Comparison of ENCODE assay signal across 1 cellular context in the genomic region with DNA sequence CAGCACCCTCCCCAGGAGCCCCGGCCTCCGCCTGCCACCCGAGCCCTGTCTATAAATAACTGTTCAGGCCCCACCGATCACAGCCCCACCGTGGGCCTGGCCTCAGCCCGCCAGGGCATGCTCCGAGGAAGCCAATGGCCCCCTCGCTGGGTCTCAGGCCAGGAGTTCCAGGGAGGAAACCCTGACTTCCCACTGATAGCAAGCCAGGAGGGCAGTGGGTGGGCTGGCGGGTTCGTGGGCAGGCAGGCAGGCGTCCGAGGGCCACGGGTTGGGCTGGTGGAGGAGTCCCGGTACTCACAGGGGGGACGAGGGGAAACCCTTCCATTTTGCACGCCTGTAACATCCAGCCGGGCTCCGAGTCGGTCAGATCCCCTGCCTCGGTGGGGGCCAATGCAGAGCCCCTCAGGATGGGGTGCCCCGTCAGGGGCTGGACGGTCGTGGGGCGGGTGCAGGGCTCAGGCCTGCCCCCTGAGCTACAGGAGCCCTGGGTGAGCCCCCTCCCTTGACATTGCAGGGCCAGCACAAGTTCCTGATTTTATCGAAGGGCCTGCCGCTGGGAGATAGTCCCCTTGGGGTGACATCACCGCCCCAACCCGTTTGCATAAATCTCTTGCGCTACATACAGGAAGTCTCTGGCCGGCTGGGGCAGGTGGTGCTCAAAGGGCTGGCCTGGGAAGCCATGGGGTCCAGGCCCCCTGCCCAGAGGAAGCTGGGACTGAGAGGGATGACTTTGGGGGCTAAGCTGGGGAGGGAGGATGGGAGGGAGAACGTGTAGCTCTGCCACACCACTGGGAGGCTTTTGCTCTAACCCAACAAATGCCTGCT.
A peak's percentile ranks its signal among the peaks of the same experiment; 100 is the strongest.
TF ChIP-seq lines count a peak whose summit lies in the region.

A gene (minus strand): TSS at position 537 of the 825 bp plus-strand sequence. CDS start 194 bp downstream, at position 343.

TF ChIP-seq in K562, 482 proteins besides CTCF, POLR2A, EP300 and RAD21 (continued from another document and continues in another):
- TF ChIP-seq, protein P1, sequence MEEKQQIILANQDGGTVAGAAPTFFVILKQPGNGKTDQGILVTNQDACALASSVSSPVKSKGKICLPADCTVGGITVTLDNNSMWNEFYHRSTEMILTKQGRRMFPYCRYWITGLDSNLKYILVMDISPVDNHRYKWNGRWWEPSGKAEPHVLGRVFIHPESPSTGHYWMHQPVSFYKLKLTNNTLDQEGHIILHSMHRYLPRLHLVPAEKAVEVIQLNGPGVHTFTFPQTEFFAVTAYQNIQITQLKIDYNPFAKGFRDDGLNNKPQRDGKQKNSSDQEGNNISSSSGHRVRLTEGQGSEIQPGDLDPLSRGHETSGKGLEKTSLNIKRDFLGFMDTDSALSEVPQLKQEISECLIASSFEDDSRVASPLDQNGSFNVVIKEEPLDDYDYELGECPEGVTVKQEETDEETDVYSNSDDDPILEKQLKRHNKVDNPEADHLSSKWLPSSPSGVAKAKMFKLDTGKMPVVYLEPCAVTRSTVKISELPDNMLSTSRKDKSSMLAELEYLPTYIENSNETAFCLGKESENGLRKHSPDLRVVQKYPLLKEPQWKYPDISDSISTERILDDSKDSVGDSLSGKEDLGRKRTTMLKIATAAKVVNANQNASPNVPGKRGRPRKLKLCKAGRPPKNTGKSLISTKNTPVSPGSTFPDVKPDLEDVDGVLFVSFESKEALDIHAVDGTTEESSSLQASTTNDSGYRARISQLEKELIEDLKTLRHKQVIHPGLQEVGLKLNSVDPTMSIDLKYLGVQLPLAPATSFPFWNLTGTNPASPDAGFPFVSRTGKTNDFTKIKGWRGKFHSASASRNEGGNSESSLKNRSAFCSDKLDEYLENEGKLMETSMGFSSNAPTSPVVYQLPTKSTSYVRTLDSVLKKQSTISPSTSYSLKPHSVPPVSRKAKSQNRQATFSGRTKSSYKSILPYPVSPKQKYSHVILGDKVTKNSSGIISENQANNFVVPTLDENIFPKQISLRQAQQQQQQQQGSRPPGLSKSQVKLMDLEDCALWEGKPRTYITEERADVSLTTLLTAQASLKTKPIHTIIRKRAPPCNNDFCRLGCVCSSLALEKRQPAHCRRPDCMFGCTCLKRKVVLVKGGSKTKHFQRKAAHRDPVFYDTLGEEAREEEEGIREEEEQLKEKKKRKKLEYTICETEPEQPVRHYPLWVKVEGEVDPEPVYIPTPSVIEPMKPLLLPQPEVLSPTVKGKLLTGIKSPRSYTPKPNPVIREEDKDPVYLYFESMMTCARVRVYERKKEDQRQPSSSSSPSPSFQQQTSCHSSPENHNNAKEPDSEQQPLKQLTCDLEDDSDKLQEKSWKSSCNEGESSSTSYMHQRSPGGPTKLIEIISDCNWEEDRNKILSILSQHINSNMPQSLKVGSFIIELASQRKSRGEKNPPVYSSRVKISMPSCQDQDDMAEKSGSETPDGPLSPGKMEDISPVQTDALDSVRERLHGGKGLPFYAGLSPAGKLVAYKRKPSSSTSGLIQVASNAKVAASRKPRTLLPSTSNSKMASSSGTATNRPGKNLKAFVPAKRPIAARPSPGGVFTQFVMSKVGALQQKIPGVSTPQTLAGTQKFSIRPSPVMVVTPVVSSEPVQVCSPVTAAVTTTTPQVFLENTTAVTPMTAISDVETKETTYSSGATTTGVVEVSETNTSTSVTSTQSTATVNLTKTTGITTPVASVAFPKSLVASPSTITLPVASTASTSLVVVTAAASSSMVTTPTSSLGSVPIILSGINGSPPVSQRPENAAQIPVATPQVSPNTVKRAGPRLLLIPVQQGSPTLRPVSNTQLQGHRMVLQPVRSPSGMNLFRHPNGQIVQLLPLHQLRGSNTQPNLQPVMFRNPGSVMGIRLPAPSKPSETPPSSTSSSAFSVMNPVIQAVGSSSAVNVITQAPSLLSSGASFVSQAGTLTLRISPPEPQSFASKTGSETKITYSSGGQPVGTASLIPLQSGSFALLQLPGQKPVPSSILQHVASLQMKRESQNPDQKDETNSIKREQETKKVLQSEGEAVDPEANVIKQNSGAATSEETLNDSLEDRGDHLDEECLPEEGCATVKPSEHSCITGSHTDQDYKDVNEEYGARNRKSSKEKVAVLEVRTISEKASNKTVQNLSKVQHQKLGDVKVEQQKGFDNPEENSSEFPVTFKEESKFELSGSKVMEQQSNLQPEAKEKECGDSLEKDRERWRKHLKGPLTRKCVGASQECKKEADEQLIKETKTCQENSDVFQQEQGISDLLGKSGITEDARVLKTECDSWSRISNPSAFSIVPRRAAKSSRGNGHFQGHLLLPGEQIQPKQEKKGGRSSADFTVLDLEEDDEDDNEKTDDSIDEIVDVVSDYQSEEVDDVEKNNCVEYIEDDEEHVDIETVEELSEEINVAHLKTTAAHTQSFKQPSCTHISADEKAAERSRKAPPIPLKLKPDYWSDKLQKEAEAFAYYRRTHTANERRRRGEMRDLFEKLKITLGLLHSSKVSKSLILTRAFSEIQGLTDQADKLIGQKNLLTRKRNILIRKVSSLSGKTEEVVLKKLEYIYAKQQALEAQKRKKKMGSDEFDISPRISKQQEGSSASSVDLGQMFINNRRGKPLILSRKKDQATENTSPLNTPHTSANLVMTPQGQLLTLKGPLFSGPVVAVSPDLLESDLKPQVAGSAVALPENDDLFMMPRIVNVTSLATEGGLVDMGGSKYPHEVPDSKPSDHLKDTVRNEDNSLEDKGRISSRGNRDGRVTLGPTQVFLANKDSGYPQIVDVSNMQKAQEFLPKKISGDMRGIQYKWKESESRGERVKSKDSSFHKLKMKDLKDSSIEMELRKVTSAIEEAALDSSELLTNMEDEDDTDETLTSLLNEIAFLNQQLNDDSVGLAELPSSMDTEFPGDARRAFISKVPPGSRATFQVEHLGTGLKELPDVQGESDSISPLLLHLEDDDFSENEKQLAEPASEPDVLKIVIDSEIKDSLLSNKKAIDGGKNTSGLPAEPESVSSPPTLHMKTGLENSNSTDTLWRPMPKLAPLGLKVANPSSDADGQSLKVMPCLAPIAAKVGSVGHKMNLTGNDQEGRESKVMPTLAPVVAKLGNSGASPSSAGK (IDR thresholded peaks at IDR 0.05), result peak; percentile 68
- TF ChIP-seq, protein P2, sequence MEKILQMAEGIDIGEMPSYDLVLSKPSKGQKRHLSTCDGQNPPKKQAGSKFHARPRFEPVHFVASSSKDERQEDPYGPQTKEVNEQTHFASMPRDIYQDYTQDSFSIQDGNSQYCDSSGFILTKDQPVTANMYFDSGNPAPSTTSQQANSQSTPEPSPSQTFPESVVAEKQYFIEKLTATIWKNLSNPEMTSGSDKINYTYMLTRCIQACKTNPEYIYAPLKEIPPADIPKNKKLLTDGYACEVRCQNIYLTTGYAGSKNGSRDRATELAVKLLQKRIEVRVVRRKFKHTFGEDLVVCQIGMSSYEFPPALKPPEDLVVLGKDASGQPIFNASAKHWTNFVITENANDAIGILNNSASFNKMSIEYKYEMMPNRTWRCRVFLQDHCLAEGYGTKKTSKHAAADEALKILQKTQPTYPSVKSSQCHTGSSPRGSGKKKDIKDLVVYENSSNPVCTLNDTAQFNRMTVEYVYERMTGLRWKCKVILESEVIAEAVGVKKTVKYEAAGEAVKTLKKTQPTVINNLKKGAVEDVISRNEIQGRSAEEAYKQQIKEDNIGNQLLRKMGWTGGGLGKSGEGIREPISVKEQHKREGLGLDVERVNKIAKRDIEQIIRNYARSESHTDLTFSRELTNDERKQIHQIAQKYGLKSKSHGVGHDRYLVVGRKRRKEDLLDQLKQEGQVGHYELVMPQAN (IDR thresholded peaks at IDR 0.05; ENCODE audit: borderline replicate concordance), result no peak
- TF ChIP-seq TAF9B (IDR thresholded peaks at IDR 0.05; ENCODE audit: partially characterized antibody) (no peak), MBD2 (IDR thresholded peaks at IDR 0.05; ENCODE audit: borderline replicate concordance, low read depth) (peak; percentile 71), LCOR (CRISPR knock-in tag; IDR thresholded peaks at IDR 0.05) (0 out of 2 replicates have a peak, but pooled peaks have one; percentile 56), CSDE1 (IDR thresholded peaks at IDR 0.05) (no peak)
- TF ChIP-seq, protein P3, sequence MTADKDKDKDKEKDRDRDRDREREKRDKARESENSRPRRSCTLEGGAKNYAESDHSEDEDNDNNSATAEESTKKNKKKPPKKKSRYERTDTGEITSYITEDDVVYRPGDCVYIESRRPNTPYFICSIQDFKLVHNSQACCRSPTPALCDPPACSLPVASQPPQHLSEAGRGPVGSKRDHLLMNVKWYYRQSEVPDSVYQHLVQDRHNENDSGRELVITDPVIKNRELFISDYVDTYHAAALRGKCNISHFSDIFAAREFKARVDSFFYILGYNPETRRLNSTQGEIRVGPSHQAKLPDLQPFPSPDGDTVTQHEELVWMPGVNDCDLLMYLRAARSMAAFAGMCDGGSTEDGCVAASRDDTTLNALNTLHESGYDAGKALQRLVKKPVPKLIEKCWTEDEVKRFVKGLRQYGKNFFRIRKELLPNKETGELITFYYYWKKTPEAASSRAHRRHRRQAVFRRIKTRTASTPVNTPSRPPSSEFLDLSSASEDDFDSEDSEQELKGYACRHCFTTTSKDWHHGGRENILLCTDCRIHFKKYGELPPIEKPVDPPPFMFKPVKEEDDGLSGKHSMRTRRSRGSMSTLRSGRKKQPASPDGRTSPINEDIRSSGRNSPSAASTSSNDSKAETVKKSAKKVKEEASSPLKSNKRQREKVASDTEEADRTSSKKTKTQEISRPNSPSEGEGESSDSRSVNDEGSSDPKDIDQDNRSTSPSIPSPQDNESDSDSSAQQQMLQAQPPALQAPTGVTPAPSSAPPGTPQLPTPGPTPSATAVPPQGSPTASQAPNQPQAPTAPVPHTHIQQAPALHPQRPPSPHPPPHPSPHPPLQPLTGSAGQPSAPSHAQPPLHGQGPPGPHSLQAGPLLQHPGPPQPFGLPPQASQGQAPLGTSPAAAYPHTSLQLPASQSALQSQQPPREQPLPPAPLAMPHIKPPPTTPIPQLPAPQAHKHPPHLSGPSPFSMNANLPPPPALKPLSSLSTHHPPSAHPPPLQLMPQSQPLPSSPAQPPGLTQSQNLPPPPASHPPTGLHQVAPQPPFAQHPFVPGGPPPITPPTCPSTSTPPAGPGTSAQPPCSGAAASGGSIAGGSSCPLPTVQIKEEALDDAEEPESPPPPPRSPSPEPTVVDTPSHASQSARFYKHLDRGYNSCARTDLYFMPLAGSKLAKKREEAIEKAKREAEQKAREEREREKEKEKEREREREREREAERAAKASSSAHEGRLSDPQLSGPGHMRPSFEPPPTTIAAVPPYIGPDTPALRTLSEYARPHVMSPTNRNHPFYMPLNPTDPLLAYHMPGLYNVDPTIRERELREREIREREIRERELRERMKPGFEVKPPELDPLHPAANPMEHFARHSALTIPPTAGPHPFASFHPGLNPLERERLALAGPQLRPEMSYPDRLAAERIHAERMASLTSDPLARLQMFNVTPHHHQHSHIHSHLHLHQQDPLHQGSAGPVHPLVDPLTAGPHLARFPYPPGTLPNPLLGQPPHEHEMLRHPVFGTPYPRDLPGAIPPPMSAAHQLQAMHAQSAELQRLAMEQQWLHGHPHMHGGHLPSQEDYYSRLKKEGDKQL (CRISPR knock-in tag; IDR thresholded peaks at IDR 0.05; ENCODE audit: borderline replicate concordance), result peak; percentile 85; the same call in 1 of the 2 replicates
- TF ChIP-seq, protein P4, sequence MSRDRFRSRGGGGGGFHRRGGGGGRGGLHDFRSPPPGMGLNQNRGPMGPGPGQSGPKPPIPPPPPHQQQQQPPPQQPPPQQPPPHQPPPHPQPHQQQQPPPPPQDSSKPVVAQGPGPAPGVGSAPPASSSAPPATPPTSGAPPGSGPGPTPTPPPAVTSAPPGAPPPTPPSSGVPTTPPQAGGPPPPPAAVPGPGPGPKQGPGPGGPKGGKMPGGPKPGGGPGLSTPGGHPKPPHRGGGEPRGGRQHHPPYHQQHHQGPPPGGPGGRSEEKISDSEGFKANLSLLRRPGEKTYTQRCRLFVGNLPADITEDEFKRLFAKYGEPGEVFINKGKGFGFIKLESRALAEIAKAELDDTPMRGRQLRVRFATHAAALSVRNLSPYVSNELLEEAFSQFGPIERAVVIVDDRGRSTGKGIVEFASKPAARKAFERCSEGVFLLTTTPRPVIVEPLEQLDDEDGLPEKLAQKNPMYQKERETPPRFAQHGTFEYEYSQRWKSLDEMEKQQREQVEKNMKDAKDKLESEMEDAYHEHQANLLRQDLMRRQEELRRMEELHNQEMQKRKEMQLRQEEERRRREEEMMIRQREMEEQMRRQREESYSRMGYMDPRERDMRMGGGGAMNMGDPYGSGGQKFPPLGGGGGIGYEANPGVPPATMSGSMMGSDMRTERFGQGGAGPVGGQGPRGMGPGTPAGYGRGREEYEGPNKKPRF (IDR thresholded peaks at IDR 0.05; ENCODE audit: low read depth, low read length), result no peak
- TF ChIP-seq, protein P5, sequence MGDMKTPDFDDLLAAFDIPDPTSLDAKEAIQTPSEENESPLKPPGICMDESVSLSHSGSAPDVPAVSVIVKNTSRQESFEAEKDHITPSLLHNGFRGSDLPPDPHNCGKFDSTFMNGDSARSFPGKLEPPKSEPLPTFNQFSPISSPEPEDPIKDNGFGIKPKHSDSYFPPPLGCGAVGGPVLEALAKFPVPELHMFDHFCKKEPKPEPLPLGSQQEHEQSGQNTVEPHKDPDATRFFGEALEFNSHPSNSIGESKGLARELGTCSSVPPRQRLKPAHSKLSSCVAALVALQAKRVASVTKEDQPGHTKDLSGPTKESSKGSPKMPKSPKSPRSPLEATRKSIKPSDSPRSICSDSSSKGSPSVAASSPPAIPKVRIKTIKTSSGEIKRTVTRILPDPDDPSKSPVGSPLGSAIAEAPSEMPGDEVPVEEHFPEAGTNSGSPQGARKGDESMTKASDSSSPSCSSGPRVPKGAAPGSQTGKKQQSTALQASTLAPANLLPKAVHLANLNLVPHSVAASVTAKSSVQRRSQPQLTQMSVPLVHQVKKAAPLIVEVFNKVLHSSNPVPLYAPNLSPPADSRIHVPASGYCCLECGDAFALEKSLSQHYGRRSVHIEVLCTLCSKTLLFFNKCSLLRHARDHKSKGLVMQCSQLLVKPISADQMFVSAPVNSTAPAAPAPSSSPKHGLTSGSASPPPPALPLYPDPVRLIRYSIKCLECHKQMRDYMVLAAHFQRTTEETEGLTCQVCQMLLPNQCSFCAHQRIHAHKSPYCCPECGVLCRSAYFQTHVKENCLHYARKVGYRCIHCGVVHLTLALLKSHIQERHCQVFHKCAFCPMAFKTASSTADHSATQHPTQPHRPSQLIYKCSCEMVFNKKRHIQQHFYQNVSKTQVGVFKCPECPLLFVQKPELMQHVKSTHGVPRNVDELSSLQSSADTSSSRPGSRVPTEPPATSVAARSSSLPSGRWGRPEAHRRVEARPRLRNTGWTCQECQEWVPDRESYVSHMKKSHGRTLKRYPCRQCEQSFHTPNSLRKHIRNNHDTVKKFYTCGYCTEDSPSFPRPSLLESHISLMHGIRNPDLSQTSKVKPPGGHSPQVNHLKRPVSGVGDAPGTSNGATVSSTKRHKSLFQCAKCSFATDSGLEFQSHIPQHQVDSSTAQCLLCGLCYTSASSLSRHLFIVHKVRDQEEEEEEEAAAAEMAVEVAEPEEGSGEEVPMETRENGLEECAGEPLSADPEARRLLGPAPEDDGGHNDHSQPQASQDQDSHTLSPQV (IDR thresholded peaks at IDR 0.05), result peak; percentile 92
